ENCODE assay signal across 1 cellular context in the genomic region with DNA sequence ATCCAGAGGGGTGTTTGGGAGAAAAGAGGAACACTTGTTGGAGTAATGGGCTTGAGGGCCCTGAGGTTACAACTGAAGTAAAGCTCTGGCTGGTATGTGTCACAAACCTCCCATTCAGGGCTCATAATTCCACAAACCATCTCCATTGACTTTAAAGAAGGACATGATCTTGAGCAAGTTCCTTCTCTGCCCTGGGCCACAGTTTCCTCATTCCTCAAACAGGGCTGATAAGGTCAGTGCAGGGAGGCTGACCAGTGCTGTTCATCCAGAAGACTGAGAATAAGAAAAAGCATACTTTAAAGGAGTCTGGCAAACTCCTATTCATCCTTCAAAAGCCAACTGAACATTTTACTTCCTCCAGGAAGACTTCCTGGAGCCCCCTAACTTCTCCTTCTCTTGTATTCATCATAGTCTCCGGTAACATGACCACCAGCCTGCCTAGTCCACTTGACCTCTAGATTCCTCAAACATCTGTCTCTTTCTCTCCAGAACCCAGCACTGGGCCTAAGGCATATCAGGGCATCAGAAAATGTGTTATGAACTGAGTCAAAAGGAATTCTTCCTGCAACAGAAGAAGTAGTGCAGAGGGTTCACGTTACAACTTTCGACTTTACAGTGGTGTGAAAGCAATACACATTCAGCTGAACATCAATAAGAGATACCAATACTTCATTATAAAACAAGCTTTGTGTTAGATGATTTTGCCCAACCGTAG.
TF ChIP-seq lines count a peak whose summit lies in the region.

No MANE protein-coding gene starts in this region.

TF ChIP-seq in HepG2, 621 proteins besides CTCF, POLR2A, EP300 and RAD21 (continued from another document):
- TF ChIP-seq, protein P1, sequence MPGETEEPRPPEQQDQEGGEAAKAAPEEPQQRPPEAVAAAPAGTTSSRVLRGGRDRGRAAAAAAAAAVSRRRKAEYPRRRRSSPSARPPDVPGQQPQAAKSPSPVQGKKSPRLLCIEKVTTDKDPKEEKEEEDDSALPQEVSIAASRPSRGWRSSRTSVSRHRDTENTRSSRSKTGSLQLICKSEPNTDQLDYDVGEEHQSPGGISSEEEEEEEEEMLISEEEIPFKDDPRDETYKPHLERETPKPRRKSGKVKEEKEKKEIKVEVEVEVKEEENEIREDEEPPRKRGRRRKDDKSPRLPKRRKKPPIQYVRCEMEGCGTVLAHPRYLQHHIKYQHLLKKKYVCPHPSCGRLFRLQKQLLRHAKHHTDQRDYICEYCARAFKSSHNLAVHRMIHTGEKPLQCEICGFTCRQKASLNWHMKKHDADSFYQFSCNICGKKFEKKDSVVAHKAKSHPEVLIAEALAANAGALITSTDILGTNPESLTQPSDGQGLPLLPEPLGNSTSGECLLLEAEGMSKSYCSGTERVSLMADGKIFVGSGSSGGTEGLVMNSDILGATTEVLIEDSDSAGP (CRISPR knock-in tag; IDR thresholded peaks at IDR 0.05; ENCODE audit: borderline replicate concordance), result no peak
- no peak for TF ChIP-seq POLR2AphosphoS5 (IDR thresholded peaks at IDR 0.05; ENCODE audit: low read depth, low read length)
- TF ChIP-seq, protein P2, sequence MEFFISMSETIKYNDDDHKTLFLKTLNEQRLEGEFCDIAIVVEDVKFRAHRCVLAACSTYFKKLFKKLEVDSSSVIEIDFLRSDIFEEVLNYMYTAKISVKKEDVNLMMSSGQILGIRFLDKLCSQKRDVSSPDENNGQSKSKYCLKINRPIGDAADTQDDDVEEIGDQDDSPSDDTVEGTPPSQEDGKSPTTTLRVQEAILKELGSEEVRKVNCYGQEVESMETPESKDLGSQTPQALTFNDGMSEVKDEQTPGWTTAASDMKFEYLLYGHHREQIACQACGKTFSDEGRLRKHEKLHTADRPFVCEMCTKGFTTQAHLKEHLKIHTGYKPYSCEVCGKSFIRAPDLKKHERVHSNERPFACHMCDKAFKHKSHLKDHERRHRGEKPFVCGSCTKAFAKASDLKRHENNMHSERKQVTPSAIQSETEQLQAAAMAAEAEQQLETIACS (CRISPR knock-in tag; IDR thresholded peaks at IDR 0.05), result no peak
- no peak for TF ChIP-seq RARG (CRISPR knock-in tag; IDR thresholded peaks at IDR 0.05; ENCODE audit: low read depth)
- TF ChIP-seq, protein P3, sequence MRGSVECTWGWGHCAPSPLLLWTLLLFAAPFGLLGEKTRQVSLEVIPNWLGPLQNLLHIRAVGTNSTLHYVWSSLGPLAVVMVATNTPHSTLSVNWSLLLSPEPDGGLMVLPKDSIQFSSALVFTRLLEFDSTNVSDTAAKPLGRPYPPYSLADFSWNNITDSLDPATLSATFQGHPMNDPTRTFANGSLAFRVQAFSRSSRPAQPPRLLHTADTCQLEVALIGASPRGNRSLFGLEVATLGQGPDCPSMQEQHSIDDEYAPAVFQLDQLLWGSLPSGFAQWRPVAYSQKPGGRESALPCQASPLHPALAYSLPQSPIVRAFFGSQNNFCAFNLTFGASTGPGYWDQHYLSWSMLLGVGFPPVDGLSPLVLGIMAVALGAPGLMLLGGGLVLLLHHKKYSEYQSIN (CRISPR knock-in tag; IDR thresholded peaks at IDR 0.05; ENCODE audit: borderline replicate concordance), result no peak
- TF ChIP-seq, protein P4, sequence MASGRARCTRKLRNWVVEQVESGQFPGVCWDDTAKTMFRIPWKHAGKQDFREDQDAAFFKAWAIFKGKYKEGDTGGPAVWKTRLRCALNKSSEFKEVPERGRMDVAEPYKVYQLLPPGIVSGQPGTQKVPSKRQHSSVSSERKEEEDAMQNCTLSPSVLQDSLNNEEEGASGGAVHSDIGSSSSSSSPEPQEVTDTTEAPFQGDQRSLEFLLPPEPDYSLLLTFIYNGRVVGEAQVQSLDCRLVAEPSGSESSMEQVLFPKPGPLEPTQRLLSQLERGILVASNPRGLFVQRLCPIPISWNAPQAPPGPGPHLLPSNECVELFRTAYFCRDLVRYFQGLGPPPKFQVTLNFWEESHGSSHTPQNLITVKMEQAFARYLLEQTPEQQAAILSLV (CRISPR knock-in tag; IDR thresholded peaks at IDR 0.05; ENCODE audit: borderline replicate concordance), result no peak
- no peak for TF ChIP-seq NFE2L1 (CRISPR knock-in tag; IDR thresholded peaks at IDR 0.05; ENCODE audit: borderline replicate concordance)
- TF ChIP-seq RFX3 (CRISPR knock-in tag; IDR thresholded peaks at IDR 0.05), result no peak
- TF ChIP-seq, protein P5, sequence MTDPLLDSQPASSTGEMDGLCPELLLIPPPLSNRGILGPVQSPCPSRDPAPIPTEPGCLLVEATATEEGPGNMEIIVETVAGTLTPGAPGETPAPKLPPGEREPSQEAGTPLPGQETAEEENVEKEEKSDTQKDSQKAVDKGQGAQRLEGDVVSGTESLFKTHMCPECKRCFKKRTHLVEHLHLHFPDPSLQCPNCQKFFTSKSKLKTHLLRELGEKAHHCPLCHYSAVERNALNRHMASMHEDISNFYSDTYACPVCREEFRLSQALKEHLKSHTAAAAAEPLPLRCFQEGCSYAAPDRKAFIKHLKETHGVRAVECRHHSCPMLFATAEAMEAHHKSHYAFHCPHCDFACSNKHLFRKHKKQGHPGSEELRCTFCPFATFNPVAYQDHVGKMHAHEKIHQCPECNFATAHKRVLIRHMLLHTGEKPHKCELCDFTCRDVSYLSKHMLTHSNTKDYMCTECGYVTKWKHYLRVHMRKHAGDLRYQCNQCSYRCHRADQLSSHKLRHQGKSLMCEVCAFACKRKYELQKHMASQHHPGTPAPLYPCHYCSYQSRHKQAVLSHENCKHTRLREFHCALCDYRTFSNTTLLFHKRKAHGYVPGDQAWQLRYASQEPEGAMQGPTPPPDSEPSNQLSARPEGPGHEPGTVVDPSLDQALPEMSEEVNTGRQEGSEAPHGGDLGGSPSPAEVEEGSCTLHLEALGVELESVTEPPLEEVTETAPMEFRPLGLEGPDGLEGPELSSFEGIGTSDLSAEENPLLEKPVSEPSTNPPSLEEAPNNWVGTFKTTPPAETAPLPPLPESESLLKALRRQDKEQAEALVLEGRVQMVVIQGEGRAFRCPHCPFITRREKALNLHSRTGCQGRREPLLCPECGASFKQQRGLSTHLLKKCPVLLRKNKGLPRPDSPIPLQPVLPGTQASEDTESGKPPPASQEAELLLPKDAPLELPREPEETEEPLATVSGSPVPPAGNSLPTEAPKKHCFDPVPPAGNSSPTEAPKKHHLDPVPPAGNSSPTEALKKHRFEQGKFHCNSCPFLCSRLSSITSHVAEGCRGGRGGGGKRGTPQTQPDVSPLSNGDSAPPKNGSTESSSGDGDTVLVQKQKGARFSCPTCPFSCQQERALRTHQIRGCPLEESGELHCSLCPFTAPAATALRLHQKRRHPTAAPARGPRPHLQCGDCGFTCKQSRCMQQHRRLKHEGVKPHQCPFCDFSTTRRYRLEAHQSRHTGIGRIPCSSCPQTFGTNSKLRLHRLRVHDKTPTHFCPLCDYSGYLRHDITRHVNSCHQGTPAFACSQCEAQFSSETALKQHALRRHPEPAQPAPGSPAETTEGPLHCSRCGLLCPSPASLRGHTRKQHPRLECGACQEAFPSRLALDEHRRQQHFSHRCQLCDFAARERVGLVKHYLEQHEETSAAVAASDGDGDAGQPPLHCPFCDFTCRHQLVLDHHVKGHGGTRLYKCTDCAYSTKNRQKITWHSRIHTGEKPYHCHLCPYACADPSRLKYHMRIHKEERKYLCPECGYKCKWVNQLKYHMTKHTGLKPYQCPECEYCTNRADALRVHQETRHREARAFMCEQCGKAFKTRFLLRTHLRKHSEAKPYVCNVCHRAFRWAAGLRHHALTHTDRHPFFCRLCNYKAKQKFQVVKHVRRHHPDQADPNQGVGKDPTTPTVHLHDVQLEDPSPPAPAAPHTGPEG (CRISPR knock-in tag; IDR thresholded peaks at IDR 0.05), result no peak
- TF ChIP-seq, protein P6, sequence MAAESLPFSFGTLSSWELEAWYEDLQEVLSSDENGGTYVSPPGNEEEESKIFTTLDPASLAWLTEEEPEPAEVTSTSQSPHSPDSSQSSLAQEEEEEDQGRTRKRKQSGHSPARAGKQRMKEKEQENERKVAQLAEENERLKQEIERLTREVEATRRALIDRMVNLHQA (CRISPR knock-in tag; IDR thresholded peaks at IDR 0.05), result no peak
- no peak for TF ChIP-seq TAF15 (IDR thresholded peaks at IDR 0.05; ENCODE audit: low read depth, low read length, poor library complexity, severe bottlenecking)
- TF ChIP-seq, protein P7, sequence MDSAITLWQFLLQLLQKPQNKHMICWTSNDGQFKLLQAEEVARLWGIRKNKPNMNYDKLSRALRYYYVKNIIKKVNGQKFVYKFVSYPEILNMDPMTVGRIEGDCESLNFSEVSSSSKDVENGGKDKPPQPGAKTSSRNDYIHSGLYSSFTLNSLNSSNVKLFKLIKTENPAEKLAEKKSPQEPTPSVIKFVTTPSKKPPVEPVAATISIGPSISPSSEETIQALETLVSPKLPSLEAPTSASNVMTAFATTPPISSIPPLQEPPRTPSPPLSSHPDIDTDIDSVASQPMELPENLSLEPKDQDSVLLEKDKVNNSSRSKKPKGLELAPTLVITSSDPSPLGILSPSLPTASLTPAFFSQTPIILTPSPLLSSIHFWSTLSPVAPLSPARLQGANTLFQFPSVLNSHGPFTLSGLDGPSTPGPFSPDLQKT (CRISPR knock-in tag; IDR thresholded peaks at IDR 0.05; ENCODE audit: borderline replicate concordance), result no peak
- TF ChIP-seq, protein P8, sequence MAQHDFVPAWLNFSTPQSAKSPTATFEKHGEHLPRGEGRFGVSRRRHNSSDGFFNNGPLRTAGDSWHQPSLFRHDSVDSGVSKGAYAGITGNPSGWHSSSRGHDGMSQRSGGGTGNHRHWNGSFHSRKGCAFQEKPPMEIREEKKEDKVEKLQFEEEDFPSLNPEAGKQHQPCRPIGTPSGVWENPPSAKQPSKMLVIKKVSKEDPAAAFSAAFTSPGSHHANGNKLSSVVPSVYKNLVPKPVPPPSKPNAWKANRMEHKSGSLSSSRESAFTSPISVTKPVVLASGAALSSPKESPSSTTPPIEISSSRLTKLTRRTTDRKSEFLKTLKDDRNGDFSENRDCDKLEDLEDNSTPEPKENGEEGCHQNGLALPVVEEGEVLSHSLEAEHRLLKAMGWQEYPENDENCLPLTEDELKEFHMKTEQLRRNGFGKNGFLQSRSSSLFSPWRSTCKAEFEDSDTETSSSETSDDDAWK (CRISPR knock-in tag; IDR thresholded peaks at IDR 0.05), result no peak
- TF ChIP-seq, protein P9, sequence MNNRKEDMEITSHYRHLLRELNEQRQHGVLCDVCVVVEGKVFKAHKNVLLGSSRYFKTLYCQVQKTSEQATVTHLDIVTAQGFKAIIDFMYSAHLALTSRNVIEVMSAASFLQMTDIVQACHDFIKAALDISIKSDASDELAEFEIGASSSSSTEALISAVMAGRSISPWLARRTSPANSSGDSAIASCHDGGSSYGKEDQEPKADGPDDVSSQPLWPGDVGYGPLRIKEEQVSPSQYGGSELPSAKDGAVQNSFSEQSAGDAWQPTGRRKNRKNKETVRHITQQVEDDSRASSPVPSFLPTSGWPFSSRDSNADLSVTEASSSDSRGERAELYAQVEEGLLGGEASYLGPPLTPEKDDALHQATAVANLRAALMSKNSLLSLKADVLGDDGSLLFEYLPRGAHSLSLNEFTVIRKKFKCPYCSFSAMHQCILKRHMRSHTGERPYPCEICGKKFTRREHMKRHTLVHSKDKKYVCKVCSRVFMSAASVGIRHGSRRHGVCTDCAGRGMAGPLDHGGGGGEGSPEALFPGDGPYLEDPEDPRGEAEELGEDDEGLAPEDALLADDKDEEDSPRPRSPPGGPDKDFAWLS (CRISPR knock-in tag; IDR thresholded peaks at IDR 0.05; ENCODE audit: borderline replicate concordance), result no peak
- TF ChIP-seq HDAC1 (CRISPR knock-in tag; IDR thresholded peaks at IDR 0.05), result no peak
- TF ChIP-seq ZNF20 (CRISPR knock-in tag; IDR thresholded peaks at IDR 0.05), result no peak
TF ChIP-seq in HepG2: peak in this region for 0.
